33 cellular contexts compared by ENCODE assay signal in the genomic region with DNA sequence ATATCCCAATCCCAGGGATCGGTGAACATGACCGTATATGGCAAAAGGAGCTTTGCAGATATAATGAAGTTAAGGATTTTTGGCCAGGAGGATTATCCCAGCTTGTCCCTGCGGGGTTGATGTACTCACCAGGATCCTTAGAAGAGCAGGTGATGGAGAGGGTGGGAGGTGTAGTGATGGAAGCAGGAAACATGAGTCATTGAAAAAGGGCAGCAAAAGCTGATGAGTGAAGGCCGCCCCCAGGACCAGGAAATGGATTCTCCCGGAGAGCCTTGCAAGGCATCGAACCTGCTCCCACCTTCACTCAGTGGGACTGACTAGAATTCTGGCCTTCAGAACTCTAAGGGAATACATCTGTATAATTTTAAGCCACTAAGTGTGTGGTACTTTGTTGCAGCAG. TPM values are rescaled to one million over a fixed set of nuclear protein-coding genes. Genes with fewer than 3 reads are reported as not detected.
"Had no signal": no experiment of that assay in that cellular context is flagged by ENCODE, and none has a peak within 500 bp of the region (broad histone marks: within the 10 kb centered on the region; RNA-seq: fewer than 3 reads in every experiment).

No MANE protein-coding gene starts in this region.

- H3K9me3 ChIP-seq: adrenal gland, body of pancreas, esophagus muscularis mucosa, gastrocnemius medialis, heart right ventricle had no signal

- H3K9me3 Mint-ChIP-seq: activated CD4-positive, alpha-beta memory T cell treated with anti-CD3 and anti-CD28 coated beads for 36 hours; activated CD4-positive, alpha-beta T cell treated with anti-CD3 and anti-CD28 coated beads, Interleukin-2, amount 10 ng/mL, durations not matched to agents 24 days and 14 days; activated naive CD4-positive, alpha-beta T cell treated with anti-CD3 and anti-CD28 coated beads for 36 hours; activated naive CD4-positive, alpha-beta T cell treated with anti-CD3 and anti-CD28 coated beads, Interleukin-2, amount 50 U/mL, for 24 hours; activated naive CD8-positive, alpha-beta T cell treated with anti-CD3 and anti-CD28 coated beads for 36 hours; activated naive CD8-positive, alpha-beta T cell treated with anti-CD3 and anti-CD28 coated beads, Interleukin-2, amount 50 U/mL, for 24 hours; activated T-cell treated with anti-CD3 and anti-CD28 coated beads, Interleukin-2, amount 50 U/mL, for 24 hours; activated T-cell treated with anti-CD3 and anti-CD28 coated beads, Interleukin-2, amount 50 U/mL, for 72 hours; effector memory CD8-positive, alpha-beta T cell had no signal

- H3K36me3 ChIP-seq: adrenal gland, esophagus muscularis mucosa, gastrocnemius medialis, heart right ventricle had no signal

- DNase-seq: activated CD4-positive, alpha-beta memory T cell treated with anti-CD3 and anti-CD28 coated beads for 36 hours; activated CD4-positive, alpha-beta T cell treated with anti-CD3 and anti-CD28 coated beads for 36 hours; activated CD4-positive, alpha-beta T cell treated with anti-CD3 and anti-CD28 coated beads, Interleukin-2, amount 10 ng/mL, durations not matched to agents 24 days and 14 days; activated CD4-positive, CD25-positive, alpha-beta regulatory T cell; activated CD4-positive, CD25-positive, alpha-beta regulatory T cell treated with anti-CD3 and anti-CD28 coated beads, Interleukin-2, amount 50 U/mL, for 72 hours; activated CD8-positive, alpha-beta memory T cell treated with anti-CD3 and anti-CD28 coated beads, Interleukin-2, amount 50 U/mL, for 48 hours; activated CD8-positive, alpha-beta T cell treated with anti-CD3 and anti-CD28 coated beads, Interleukin-2, amount 10 ng/mL, durations not matched to agents 7 days and 5 days; activated naive CD4-positive, alpha-beta T cell treated with anti-CD3 and anti-CD28 coated beads for 36 hours; activated naive CD8-positive, alpha-beta T cell treated with anti-CD3 and anti-CD28 coated beads for 36 hours; activated naive CD8-positive, alpha-beta T cell treated with anti-CD3 and anti-CD28 coated beads, Interleukin-2, amount 50 U/mL, for 24 hours; activated T-cell treated with anti-CD3 and anti-CD28 coated beads for 4 hours; activated T-cell treated with anti-CD3 and anti-CD28 coated beads, Interleukin-2, amount 50 U/mL, for 24 hours; activated T-cell treated with anti-CD3 and anti-CD28 coated beads, Interleukin-2, amount 50 U/mL, for 72 hours; adrenal gland; amygdala; aorta; body of pancreas; cortex of kidney; dermis blood vessel endothelial cell; effector CD4-positive, alpha-beta T cell; effector memory CD8-positive, alpha-beta T cell; erythroblast; foreskin keratinocyte; gastrocnemius medialis; glutamatergic neuron; heart right ventricle; T-helper 2 cell had no signal

- H2AFZ ChIP-seq: hepatocyte had no signal

- H3K27ac ChIP-seq: adrenal gland, body of pancreas, esophagus muscularis mucosa, foreskin keratinocyte, gastrocnemius medialis, heart right ventricle, hepatocyte had no signal

- H3K4me1 ChIP-seq: foreskin keratinocyte, gastrocnemius medialis, heart right ventricle had no signal

- H3K4me3 Mint-ChIP-seq: activated CD4-positive, alpha-beta memory T cell treated with anti-CD3 and anti-CD28 coated beads for 36 hours; activated CD4-positive, alpha-beta T cell treated with anti-CD3 and anti-CD28 coated beads for 36 hours; activated CD4-positive, alpha-beta T cell treated with anti-CD3 and anti-CD28 coated beads, Interleukin-2, amount 10 ng/mL, durations not matched to agents 24 days and 14 days; activated CD8-positive, alpha-beta T cell treated with anti-CD3 and anti-CD28 coated beads, Interleukin-2, amount 10 ng/mL, durations not matched to agents 7 days and 5 days; activated naive CD4-positive, alpha-beta T cell treated with anti-CD3 and anti-CD28 coated beads for 36 hours; activated naive CD4-positive, alpha-beta T cell treated with anti-CD3 and anti-CD28 coated beads, Interleukin-2, amount 50 U/mL, for 24 hours; activated naive CD8-positive, alpha-beta T cell treated with anti-CD3 and anti-CD28 coated beads for 36 hours; activated naive CD8-positive, alpha-beta T cell treated with anti-CD3 and anti-CD28 coated beads, Interleukin-2, amount 50 U/mL, for 24 hours; activated T-cell treated with anti-CD3 and anti-CD28 coated beads, Interleukin-2, amount 50 U/mL, for 24 hours; activated T-cell treated with anti-CD3 and anti-CD28 coated beads, Interleukin-2, amount 50 U/mL, for 72 hours; effector memory CD8-positive, alpha-beta T cell had no signal

- H3K79me2 ChIP-seq: hepatocyte had no signal

- H3K4me2 ChIP-seq: hepatocyte had no signal

- H3K27ac Mint-ChIP-seq: activated CD4-positive, alpha-beta memory T cell treated with anti-CD3 and anti-CD28 coated beads for 36 hours; activated CD4-positive, alpha-beta T cell treated with anti-CD3 and anti-CD28 coated beads for 36 hours; activated CD4-positive, alpha-beta T cell treated with anti-CD3 and anti-CD28 coated beads, Interleukin-2, amount 10 ng/mL, durations not matched to agents 24 days and 14 days; activated CD8-positive, alpha-beta T cell treated with anti-CD3 and anti-CD28 coated beads, Interleukin-2, amount 10 ng/mL, durations not matched to agents 7 days and 5 days; activated naive CD4-positive, alpha-beta T cell treated with anti-CD3 and anti-CD28 coated beads for 36 hours; activated naive CD4-positive, alpha-beta T cell treated with anti-CD3 and anti-CD28 coated beads, Interleukin-2, amount 50 U/mL, for 24 hours; activated naive CD8-positive, alpha-beta T cell treated with anti-CD3 and anti-CD28 coated beads for 36 hours; activated naive CD8-positive, alpha-beta T cell treated with anti-CD3 and anti-CD28 coated beads, Interleukin-2, amount 50 U/mL, for 24 hours; activated T-cell treated with anti-CD3 and anti-CD28 coated beads, Interleukin-2, amount 50 U/mL, for 24 hours; activated T-cell treated with anti-CD3 and anti-CD28 coated beads, Interleukin-2, amount 50 U/mL, for 72 hours; effector memory CD8-positive, alpha-beta T cell had no signal

- ATAC-seq: activated CD4-positive, alpha-beta T cell treated with anti-CD3 and anti-CD28 coated beads for 36 hours; activated CD8-positive, alpha-beta T cell treated with anti-CD3 and anti-CD28 coated beads, Interleukin-2, amount 10 ng/mL, durations not matched to agents 7 days and 5 days; activated naive CD8-positive, alpha-beta T cell treated with anti-CD3 and anti-CD28 coated beads, Interleukin-2, amount 50 U/mL, for 24 hours; activated T-cell treated with anti-CD3 and anti-CD28 coated beads, Interleukin-2, amount 50 U/mL, for 72 hours; body of pancreas; effector memory CD8-positive, alpha-beta T cell; foreskin keratinocyte; gastrocnemius medialis; heart right ventricle had no signal

- H3K27me3 ChIP-seq: adrenal gland, body of pancreas, hepatocyte had no signal

- H3K4me3 ChIP-seq: adrenal gland, body of pancreas, esophagus muscularis mucosa, gastrocnemius medialis, heart right ventricle, hepatocyte had no signal

- FAIRE-seq: colon had no signal

- H3K4me1 Mint-ChIP-seq: activated CD4-positive, alpha-beta T cell treated with anti-CD3 and anti-CD28 coated beads for 36 hours; activated CD4-positive, alpha-beta T cell treated with anti-CD3 and anti-CD28 coated beads, Interleukin-2, amount 10 ng/mL, durations not matched to agents 24 days and 14 days; activated naive CD4-positive, alpha-beta T cell treated with anti-CD3 and anti-CD28 coated beads, Interleukin-2, amount 50 U/mL, for 24 hours; activated naive CD8-positive, alpha-beta T cell treated with anti-CD3 and anti-CD28 coated beads for 36 hours; activated naive CD8-positive, alpha-beta T cell treated with anti-CD3 and anti-CD28 coated beads, Interleukin-2, amount 50 U/mL, for 24 hours had no signal

- H3K36me3 Mint-ChIP-seq: activated CD4-positive, alpha-beta memory T cell treated with anti-CD3 and anti-CD28 coated beads for 36 hours; activated naive CD4-positive, alpha-beta T cell treated with anti-CD3 and anti-CD28 coated beads, Interleukin-2, amount 50 U/mL, for 24 hours; activated naive CD8-positive, alpha-beta T cell treated with anti-CD3 and anti-CD28 coated beads for 36 hours had no signal

RNA-seq across cellular contexts. Expression of gene NUPR2, which starts 5.2 kb away (rescaled TPM):
- total RNA-seq: activated CD4-positive, alpha-beta memory T cell treated with anti-CD3 and anti-CD28 coated beads for 36 hours; activated CD4-positive, alpha-beta T cell treated with anti-CD3 and anti-CD28 coated beads for 36 hours; activated CD4-positive, alpha-beta T cell treated with anti-CD3 and anti-CD28 coated beads, Interleukin-2, amount 10 ng/mL, durations not matched to agents 24 days and 14 days; activated CD8-positive, alpha-beta memory T cell treated with anti-CD3 and anti-CD28 coated beads for 36 hours; activated CD8-positive, alpha-beta T cell treated with anti-CD3 and anti-CD28 coated beads, Interleukin-2, amount 10 ng/mL, durations not matched to agents 7 days and 5 days; activated naive CD4-positive, alpha-beta T cell treated with anti-CD3 and anti-CD28 coated beads for 36 hours; activated naive CD8-positive, alpha-beta T cell treated with anti-CD3 and anti-CD28 coated beads for 36 hours; chondrocyte; dermis blood vessel endothelial cell; esophagus muscularis mucosa; foreskin keratinocyte; gastrocnemius medialis; heart right ventricle; hepatocyte had no signal
- polyA plus RNA-seq: adrenal gland, foreskin keratinocyte, heart right ventricle, hepatocyte had no signal

RNA-seq across cellular contexts. Expression of gene PHKG1, which starts 28.7 kb away (rescaled TPM):
- total RNA-seq: body of pancreas, hepatocyte had no signal
